14 cellular contexts compared by ENCODE assay signal in genomic region chr7:16708980-16709379, GRCh38. TPM values are rescaled to one million over a fixed set of nuclear protein-coding genes. Genes with fewer than 3 reads are reported as not detected.
DNase-seq lines count a peak whose midpoint lies in the region; ATAC-seq, FAIRE-seq and TF ChIP-seq lines count a peak whose summit lies in the region.
"Had no signal": no experiment of that assay in that cellular context is flagged by ENCODE, and none has a peak within 500 bp of the region (broad histone marks: within the 10 kb centered on the region; RNA-seq: fewer than 3 reads in every experiment).

No MANE protein-coding gene starts in this region.

- H2AFZ ChIP-seq in mammary epithelial cell (ENCODE audit: low read depth, low read length) (no peak overlapping the region), HepG2 (ENCODE audit: low read length) (no peak overlapping the region)

- H3K9ac ChIP-seq in mammary epithelial cell (ENCODE audit: insufficient read depth, low read length) (no peak overlapping the region), HepG2 (ENCODE audit: insufficient read depth, low read depth, low read length) (no peak overlapping the region)

- H3K27ac Mint-ChIP-seq in Caco-2 (ENCODE audit: unreplicated experiment): no peak overlapping the region
- H3K27ac Mint-ChIP-seq in activated CD8-positive, alpha-beta memory T cell treated with anti-CD3 and anti-CD28 coated beads, Interleukin-2, amount 10 ng/mL, durations not matched to agents 7 days and 5 days: no peak overlapping the region
- H3K27ac Mint-ChIP-seq: activated B cell treated with CpG ODN at 0.5 μM for 24 hours had no signal

- no peak for ATAC-seq in HepG2
- ATAC-seq in activated CD8-positive, alpha-beta memory T cell treated with anti-CD3 and anti-CD28 coated beads, Interleukin-2, amount 10 ng/mL, durations not matched to agents 7 days and 5 days: no peak
- ATAC-seq: sciatic nerve had no signal

- dilution Hi-C loops in mammary epithelial cell (cut with HindIII; ENCODE audit: low sequenced_read_pairs): no loop called here

- H3K4me1 Mint-ChIP-seq in Caco-2 (ENCODE audit: low read depth, unreplicated experiment): peaks cover 6% of the 10 kb centered on the region
- H3K4me1 Mint-ChIP-seq in activated CD8-positive, alpha-beta memory T cell treated with anti-CD3 and anti-CD28 coated beads, Interleukin-2, amount 10 ng/mL, durations not matched to agents 7 days and 5 days: peaks cover 18% of the 10 kb centered on the region

- H3K4me1 ChIP-seq in mammary epithelial cell (ENCODE audit: insufficient read depth, low read length) (no peaks in the 10 kb centered on the region), HepG2 (ENCODE audit: insufficient read depth, low read length) (no peaks in the 10 kb centered on the region), Caco-2 (no peaks in the 10 kb centered on the region)

- CTCF ChIA-PET in BJ (lab: Yijun Ruan, JAX) (interaction anchor here (0.7 kb wide), 1 partner anchor 14 kb away, joined by 4 read pairs; no protein-coding TSS in a partner anchor), mammary epithelial cell (lab: Charles Lee; ENCODE audit: low non-redundant PET) (no interaction called here), HepG2 (lab: Yijun Ruan, JAX; ENCODE audit: low intra/inter-chr PET ratio, low total read pairs) (no interaction called here), Caco-2 (lab: Charles Lee) (no interaction called here)
- CTCF ChIA-PET in activated CD8-positive, alpha-beta memory T cell treated with anti-CD3 and anti-CD28 coated beads, Interleukin-2, amount 10 ng/mL, durations not matched to agents 7 days and 5 days (lab: Charles Lee): no interaction called here

- H3K4me2 ChIP-seq in mammary epithelial cell (ENCODE audit: insufficient read depth, low read depth, low read length) (no peak overlapping the region), HepG2 (ENCODE audit: low read depth, low read length) (no peak overlapping the region)

- H3K36me3 ChIP-seq in BJ (ENCODE audit: control insufficient read depth, insufficient read depth, low read length) (no peaks in the 10 kb centered on the region), MG63 (peaks cover 20% of the 10 kb centered on the region), mammary epithelial cell (ENCODE audit: insufficient read depth, low read length) (peaks cover 15% of the 10 kb centered on the region), HepG2 (replicated peaks in 1 of 2; ENCODE audit: control insufficient read depth in 1 of 2, insufficient read depth in 2 of 2, low read length in 2 of 2) (peaks cover 1 to 18% of the 10 kb centered on the region in 2 experiments; a peak in 3 of 5 replicates), Caco-2 (ENCODE audit: control insufficient read depth, insufficient read depth, low read length) (peaks cover 1% of the 10 kb centered on the region)

- DNase-seq in BJ (ENCODE audit: low read depth) (peak; percentile 96), MG63 (peak; percentile 89), mammary epithelial cell (peak; percentile 61), HepG2 (ENCODE audit: low spot score) (no peak), NCI-H2196 (lab: John Stamatoyannopoulos, UW; ENCODE audit: unreplicated experiment) (no peak), Caco-2 (no peak), SHP77 (lab: John Stamatoyannopoulos, UW) (no peak)
- DNase-seq in activated CD8-positive, alpha-beta memory T cell treated with anti-CD3 and anti-CD28 coated beads, Interleukin-2, amount 10 ng/mL, durations not matched to agents 7 days and 5 days: no peak
- DNase-seq: activated B cell treated with CpG ODN at 0.5 μM for 24 hours; NCI-H524 treated with DMSO at 0.1 percent for 48 hours; stimulated activated naive CD4-positive, alpha-beta T cell treated with Interleukin-2 at 50 U/mL for 16 hours had no signal

- BruUV-seq in mammary epithelial cell (replicated peaks; lab: Mats Ljungman, UMichigan): no TSS peak
- no TSS peak for BruUV-seq in HepG2 (replicated peaks; lab: Mats Ljungman, UMichigan)
- BruUV-seq in Caco-2 (replicated peaks; lab: Mats Ljungman, UMichigan): no TSS peak

- intact Hi-C loops in mammary epithelial cell (cut with micrococcal nuclease) (no loop called here), HepG2 (cut with micrococcal nuclease; ENCODE audit: unreplicated experiment) (no loop called here), Caco-2 (cut with micrococcal nuclease; ENCODE audit: unreplicated experiment) (no loop called here)

- H3K27me3 Mint-ChIP-seq in Caco-2 (ENCODE audit: insufficient read depth, unreplicated experiment): no peaks in the 10 kb centered on the region
- H3K27me3 Mint-ChIP-seq in activated CD8-positive, alpha-beta memory T cell treated with anti-CD3 and anti-CD28 coated beads, Interleukin-2, amount 10 ng/mL, durations not matched to agents 7 days and 5 days: no peaks in the 10 kb centered on the region
- H3K27me3 Mint-ChIP-seq: activated B cell treated with CpG ODN at 0.5 μM for 24 hours had no signal

- 100% methylated on average over 3 of the region's 3 CpGs for WGBS in mammary epithelial cell (ENCODE audit: low coverage, missing lambda C conversion rate)
- WGBS in HepG2 (ENCODE audit: low lambda C conversion rate): 95% methylated on average over 3 of the region's 3 CpGs

- TF ChIP-seq EP300 in HepG2 (IDR thresholded peaks at IDR 0.05; ENCODE audit: low read depth in 2 of 2, low read length in 2 of 2) (no peak), HepG2 (CRISPR knock-in tag; IDR thresholded peaks at IDR 0.05; ENCODE audit: borderline replicate concordance) (no peak)

- H3K4me3 Mint-ChIP-seq in Caco-2 (ENCODE audit: unreplicated experiment): no peak overlapping the region
- H3K4me3 Mint-ChIP-seq in activated CD8-positive, alpha-beta memory T cell treated with anti-CD3 and anti-CD28 coated beads, Interleukin-2, amount 10 ng/mL, durations not matched to agents 7 days and 5 days: no peak overlapping the region
- H3K4me3 Mint-ChIP-seq: activated B cell treated with CpG ODN at 0.5 μM for 24 hours had no signal

- no peak for TF ChIP-seq RAD21 in HepG2 (CRISPR knock-in tag; IDR thresholded peaks at IDR 0.05)

- in situ Hi-C loops in mammary epithelial cell (cut with MboI; ENCODE audit: low sequenced_read_pairs in 2 of 2) (no loop called here), HepG2 (cut with HindIII; ENCODE audit: extremely low pct_ligation_motif_present, low pct_unique_long_range_greater_than_20kb) (no loop called here)

- H3K27ac ChIP-seq in mammary epithelial cell (ENCODE audit: insufficient read depth, low read depth, low read length): no peak overlapping the region
- H3K27ac ChIP-seq in HepG2 (ENCODE audit: extremely low read length, insufficient read depth, low read length): no peak overlapping the region

- no peaks in the 10 kb centered on the region for H3K9me3 Mint-ChIP-seq in Caco-2 (ENCODE audit: unreplicated experiment)
- no peaks in the 10 kb centered on the region for H3K9me3 Mint-ChIP-seq in activated CD8-positive, alpha-beta memory T cell treated with anti-CD3 and anti-CD28 coated beads, Interleukin-2, amount 10 ng/mL, durations not matched to agents 7 days and 5 days (ENCODE audit: low read depth)
- H3K9me3 Mint-ChIP-seq: activated B cell treated with CpG ODN at 0.5 μM for 24 hours had no signal

- H3K79me2 ChIP-seq in mammary epithelial cell (ENCODE audit: insufficient read depth, low read length) (no peaks in the 10 kb centered on the region), HepG2 (ENCODE audit: insufficient read depth, low read length) (no peaks in the 10 kb centered on the region)

- TF ChIP-seq CTCF in BJ (IDR thresholded peaks at IDR 0.05; ENCODE audit: insufficient read depth, low read depth, low read length) (no peak), mammary epithelial cell (conservative IDR thresholded peaks at IDR 0.05 in 1 of 2, IDR thresholded peaks at IDR 0.05 in 1 of 2; ENCODE audit: extremely low read depth in 1 of 2, insufficient read depth in 1 of 2, low read depth in 1 of 2, low read length in 2 of 2) (no peak), HepG2 (CRISPR knock-in tag; IDR thresholded peaks at IDR 0.05) (no peak), Caco-2 (IDR thresholded peaks at IDR 0.05; ENCODE audit: insufficient read depth in 1 of 2, low read depth in 1 of 2, low read length in 1 of 2, severe bottlenecking in 1 of 2, unreplicated experiment in 1 of 2) (no peak)

- H3K36me3 Mint-ChIP-seq in Caco-2 (ENCODE audit: insufficient read depth, unreplicated experiment): peaks cover 51% of the 10 kb centered on the region
- H3K36me3 Mint-ChIP-seq in activated CD8-positive, alpha-beta memory T cell treated with anti-CD3 and anti-CD28 coated beads, Interleukin-2, amount 10 ng/mL, durations not matched to agents 7 days and 5 days: peaks cover 45% of the 10 kb centered on the region

- H3K9me3 ChIP-seq in MG63: no peaks in the 10 kb centered on the region
- H3K9me3 ChIP-seq in mammary epithelial cell (replicated peaks; ENCODE audit: insufficient read depth, low read length): no peaks in the 10 kb centered on the region
- no peaks in the 10 kb centered on the region for H3K9me3 ChIP-seq in HepG2 (ENCODE audit: low read length)
- no peaks in the 10 kb centered on the region for H3K9me3 ChIP-seq in Caco-2

- H3K4me3 ChIP-seq in BJ (ENCODE audit: low read depth, low read length) (no peak overlapping the region), MG63 (no peak overlapping the region), mammary epithelial cell (replicated peaks in 1 of 3; ENCODE audit: insufficient read depth in 1 of 3, low read depth in 2 of 3, low read length in 3 of 3) (no peak overlapping the region), HepG2 (replicated peaks in 1 of 3; ENCODE audit: insufficient read depth in 1 of 3, low read depth in 2 of 3, low read length in 3 of 3) (no peak overlapping the region), Caco-2 (ENCODE audit: low read depth, low read length) (no peak overlapping the region)

- no peak for FAIRE-seq in HepG2 (lab: Jason Lieb, UNC)
- FAIRE-seq: keratinocyte had no signal

- POLR2A ChIA-PET in BJ (lab: Charles Lee) (no interaction called here), HepG2 (lab: Yijun Ruan, JAX) (no interaction called here), Caco-2 (lab: Charles Lee) (no interaction called here)

- H3K27me3 ChIP-seq in BJ (ENCODE audit: control insufficient read depth, insufficient read depth, low read length) (no peaks in the 10 kb centered on the region), MG63 (no peaks in the 10 kb centered on the region), mammary epithelial cell (ENCODE audit: insufficient read depth, low read length) (no peaks in the 10 kb centered on the region), HepG2 (ENCODE audit: control insufficient read depth in 1 of 2, insufficient read depth in 2 of 2, low read length in 2 of 2) (no peaks in the 10 kb centered on the region), Caco-2 (replicated peaks; ENCODE audit: control insufficient read depth, insufficient read depth, low read length) (no peaks in the 10 kb centered on the region)

- H4K20me1 ChIP-seq in mammary epithelial cell (ENCODE audit: insufficient read depth, low read length) (no peaks in the 10 kb centered on the region), HepG2 (ENCODE audit: insufficient read depth, low read length) (no peaks in the 10 kb centered on the region)

- TF ChIP-seq POLR2A in HepG2 (IDR thresholded peaks at IDR 0.05; ENCODE audit: insufficient read depth in 1 of 2, low read depth in 2 of 2, low read length in 2 of 2): no peak

RNA-seq across cellular contexts. Expression of gene TSPAN13, which starts 44.6 kb away (rescaled TPM):
- polyA plus RNA-seq in BJ (2011; rRNA removed) (4.6 and 12.6 TPM in 2 replicates), mammary epithelial cell (10.7 TPM), HepG2 (2011; rRNA removed) (5.8 and 6.4 TPM in 2 replicates)
- 3.7 and 3.8 TPM in 2 replicates for polyA minus RNA-seq in BJ (2011; rRNA and poly(A)+ RNA removed)
- 1.2 and 5.0 TPM in 2 replicates for total RNA-seq in MG63 (2014; rRNA removed; shearing (Covaris generic); ENCODE audit: low replicate concordance)
- total RNA-seq in mammary epithelial cell (10 to 100 TPM; 15.3 to 15.7 TPM), HepG2 (2016; rRNA removed; fragmentation: Illumina TruSeq; extraction: Trizol) (4.7 and 6.2 TPM in 2 replicates), Caco-2 (2022) (193 and 208 TPM in 2 replicates)
- 26.3 TPM for polyA minus RNA-seq in mammary epithelial cell
- 3.1 and 3.7 TPM in 2 replicates for total RNA-seq in HepG2 (2016; cell fraction: cytosol; rRNA removed; fragmentation: Illumina TruSeq; extraction: Trizol; ENCODE audit: low read depth)
- total RNA-seq in HepG2 (2016; cell fraction: insoluble cytoplasmic fraction; rRNA removed; fragmentation: Illumina TruSeq; extraction: Trizol): 4.8 and 7.0 TPM in 2 replicates
- total RNA-seq in HepG2 (2016; cell fraction: membrane; rRNA removed; fragmentation: Illumina TruSeq; extraction: Trizol): 5.3 and 5.7 TPM in 2 replicates
- 7.2 and 7.6 TPM in 2 replicates for total RNA-seq in HepG2 (2016; cell fraction: nucleus; rRNA removed; fragmentation: Illumina TruSeq; extraction: Trizol)
- 2.9 and 4.7 TPM in 2 replicates for polyA plus RNA-seq in HepG2 (2011; cell fraction: cytosol; rRNA removed)
- polyA plus RNA-seq in HepG2 (2011; cell fraction: nucleus; rRNA removed): 0.72 and 1.4 TPM in 2 replicates
- 4.5 and 4.8 TPM in 2 replicates for polyA plus RNA-seq in HepG2 (2012)
- polyA plus RNA-seq in HepG2 (2016; cell fraction: cytosol; fragmentation: Illumina TruSeq; extraction: Trizol; ENCODE audit: low read depth): 6.5 and 8.4 TPM in 2 replicates
- polyA plus RNA-seq in HepG2 (2016; cell fraction: insoluble cytoplasmic fraction; fragmentation: Illumina TruSeq; extraction: Trizol; ENCODE audit: low read depth): 8.4 and 8.8 TPM in 2 replicates
- polyA plus RNA-seq in HepG2 (2016; cell fraction: membrane; fragmentation: Illumina TruSeq; extraction: Trizol; ENCODE audit: low read depth): 9.8 and 11.1 TPM in 2 replicates
- 18.0 and 18.5 TPM in 2 replicates for polyA plus RNA-seq in HepG2 (2016; cell fraction: nucleus; fragmentation: Illumina TruSeq; extraction: Trizol; ENCODE audit: insufficient read depth, low read depth)
- 2.2 and 2.7 TPM in 2 replicates for polyA minus RNA-seq in HepG2 (2011; rRNA and poly(A)+ RNA removed; ENCODE audit: low replicate concordance)
- polyA minus RNA-seq in HepG2 (2011; cell fraction: cytosol; rRNA and poly(A)+ RNA removed): 1.1 and 4.4 TPM in 2 replicates
- polyA minus RNA-seq in HepG2 (2011; cell fraction: nucleus; rRNA and poly(A)+ RNA removed): 1.0 and 1.5 TPM in 2 replicates
- total RNA-seq in activated CD8-positive, alpha-beta memory T cell treated with anti-CD3 and anti-CD28 coated beads, Interleukin-2, amount 10 ng/mL, durations not matched to agents 7 days and 5 days: 1 to 10 TPM in 1 of 2 experiments, under 1 TPM in 1; 0.41 to 2.7 TPM
- total RNA-seq: G401 had no signal

Comparison
In these comparisons a context has a peak if more than half of its experiments do, and no peak if none do; other contexts are left out.
1. DNase-seq: peak in BJ (single experiment), MG63 (single experiment) and mammary epithelial cell (single experiment); none in HepG2 (single experiment), NCI-H2196 (single experiment), Caco-2 (0 of 2), activated CD8-positive, alpha-beta memory T cell treated with anti-CD3 and anti-CD28 coated beads, Interleukin-2, amount 10 ng/mL, durations not matched to agents 7 days and 5 days (single experiment) and SHP77 (0 of 2).
2. RNA of gene TSPAN13, which starts 44.6 kb away (total RNA-seq): 193 to 208 TPM in Caco-2; 15.3 to 15.7 TPM in mammary epithelial cell, 3.1 to 7.6 TPM in HepG2, 0.41 to 2.7 TPM in activated CD8-positive, alpha-beta memory T cell treated with anti-CD3 and anti-CD28 coated beads, Interleukin-2, amount 10 ng/mL, durations not matched to agents 7 days and 5 days and 1.2 to 5.0 TPM in MG63; every median in the first group is over 10 times any median in the second.